Comparison of ENCODE assay signal across 9 cellular contexts in genomic region chr10:119235381-119235780, GRCh38. TPM values are rescaled to one million over a fixed set of nuclear protein-coding genes. Genes with fewer than 3 reads are reported as not detected.
DNase-seq lines count a peak whose midpoint lies in the region; ATAC-seq and TF ChIP-seq lines count a peak whose summit lies in the region.
"Had no signal": no experiment of that assay in that cellular context is flagged by ENCODE, and none has a peak within 500 bp of the region (broad histone marks: within the 10 kb centered on the region; RNA-seq: fewer than 3 reads in every experiment).

No MANE protein-coding gene starts in this region.

- H3K9ac ChIP-seq in HCT116 (ENCODE audit: low read length): no peak overlapping the region

- no peaks in the 10 kb centered on the region for H3K79me2 ChIP-seq in HCT116 (ENCODE audit: insufficient read depth, low read length)

- BruUV-seq in HCT116 (replicated peaks; lab: Mats Ljungman, UMichigan): no TSS peak

- H3K27ac ChIP-seq in CD4-positive, CD25-positive, alpha-beta regulatory T cell (ENCODE audit: insufficient read depth, low read length, poor library complexity, severe bottlenecking): no peak overlapping the region
- no peak overlapping the region for H3K27ac ChIP-seq in HCT116 (ENCODE audit: low read depth, low read length)

- no peak overlapping the region for H3K4me3 ChIP-seq in CD4-positive, CD25-positive, alpha-beta regulatory T cell (ENCODE audit: low read depth, low read length)
- no peak overlapping the region for H3K4me3 ChIP-seq in HCT116 (replicated peaks in 1 of 2; ENCODE audit: low read depth in 1 of 2, low read length in 2 of 2)

- DNase-seq in CD4-positive, CD25-positive, alpha-beta regulatory T cell: no peak
- no peak for DNase-seq in HCT116 (ENCODE audit: low read depth, low spot score)
- no peak for DNase-seq in central memory CD8-positive, alpha-beta T cell (ENCODE audit: low spot score in 2 of 2)
- peak; percentile 57 for DNase-seq in myocyte (ENCODE audit: low read depth)
- DNase-seq in cerebellum (ENCODE audit: low spot score): no peak
- no peak for DNase-seq in DMS53 (lab: John Stamatoyannopoulos, UW)
- no peak for DNase-seq in WTC11 (ENCODE audit: low spot score)
- no peak for DNase-seq in NCI-H524 treated with DMSO at 0.1 percent for 48 hours (lab: John Stamatoyannopoulos, UW)
- DNase-seq: NCI-H1105 had no signal

- no peak for TF ChIP-seq POLR2A in HCT116 (IDR thresholded peaks at IDR 0.05; ENCODE audit: borderline replicate concordance, extremely low read depth, insufficient read depth, insufficient read length)

- RAD21 ChIA-PET in HCT116 (lab: Charles Lee; ENCODE audit: low non-redundant PET in 1 of 2, low total read pairs in 2 of 2, uncharacterized antibody in 2 of 2, unreplicated experiment in 2 of 2): no interaction called here

- no peaks in the 10 kb centered on the region for H4K20me1 ChIP-seq in HCT116 (ENCODE audit: insufficient read depth)

- peaks cover 20 to 61% (median 46%) of the 10 kb centered on the region in 4 donors for H3K4me1 Mint-ChIP-seq in CD4-positive, CD25-positive, alpha-beta regulatory T cell
- H3K4me1 Mint-ChIP-seq in central memory CD8-positive, alpha-beta T cell: peaks cover 34% of the 10 kb centered on the region
- H3K4me1 Mint-ChIP-seq in WTC11: peaks cover 26% of the 10 kb centered on the region

- H2AFZ ChIP-seq in HCT116 (ENCODE audit: low read depth, low read length, poor library complexity, severe bottlenecking): no peak overlapping the region

- H3K4me3 Mint-ChIP-seq in CD4-positive, CD25-positive, alpha-beta regulatory T cell: no peak overlapping the region
- no peak overlapping the region for H3K4me3 Mint-ChIP-seq in central memory CD8-positive, alpha-beta T cell
- no peak overlapping the region for H3K4me3 Mint-ChIP-seq in WTC11

- CTCF ChIA-PET in HCT116 (lab: Charles Lee) (interaction anchor here (0.7 kb wide), 1 partner anchor 36 kb away, joined by 3 read pairs; no protein-coding TSS in a partner anchor), WTC11 (lab: Charles Lee) (interaction anchor here (1.3 kb wide), 1 partner anchor 37 kb away, joined by 3 read pairs; no protein-coding TSS in a partner anchor)

- no peaks in the 10 kb centered on the region for H3K9me3 ChIP-seq in CD4-positive, CD25-positive, alpha-beta regulatory T cell (ENCODE audit: control insufficient read depth in 2 of 2, low read length in 2 of 2)
- no peaks in the 10 kb centered on the region for H3K9me3 ChIP-seq in HCT116 (ENCODE audit: control insufficient read depth in 1 of 2, insufficient read depth in 1 of 2, low read depth in 1 of 2, low read length in 2 of 2)

- H3K4me1 ChIP-seq in CD4-positive, CD25-positive, alpha-beta regulatory T cell (ENCODE audit: control insufficient read depth, insufficient read depth, low read length, poor library complexity, severe bottlenecking): peaks cover 17% of the 10 kb centered on the region
- peaks cover 11 to 47% of the 10 kb centered on the region in 2 experiments; a peak in 3 of 4 replicates for H3K4me1 ChIP-seq in HCT116 (ENCODE audit: control insufficient read depth in 1 of 2, insufficient read depth in 2 of 2, low read length in 2 of 2)

- TF ChIP-seq CTCF in HCT116 (IDR thresholded peaks at IDR 0.05 in 2 of 3, conservative IDR thresholded peaks at IDR 0.05 in 1 of 3; ENCODE audit: borderline replicate concordance in 1 of 3, insufficient read depth in 1 of 3, low read depth in 2 of 3, low read length in 2 of 3): no peak
- no peak for TF ChIP-seq CTCF in WTC11 (IDR thresholded peaks at IDR 0.05)

- H3K27me3 ChIP-seq in CD4-positive, CD25-positive, alpha-beta regulatory T cell (ENCODE audit: control insufficient read depth, insufficient read depth, low read length): no peaks in the 10 kb centered on the region
- no peaks in the 10 kb centered on the region for H3K27me3 ChIP-seq in HCT116 (ENCODE audit: insufficient read depth, low read length)

- H3K36me3 Mint-ChIP-seq in CD4-positive, CD25-positive, alpha-beta regulatory T cell: peaks cover 10% of the 10 kb centered on the region
- peaks cover 2% of the 10 kb centered on the region for H3K36me3 Mint-ChIP-seq in central memory CD8-positive, alpha-beta T cell (ENCODE audit: insufficient read depth)
- peaks cover 7% of the 10 kb centered on the region for H3K36me3 Mint-ChIP-seq in WTC11

- ATAC-seq in CD4-positive, CD25-positive, alpha-beta regulatory T cell (ENCODE audit: low read depth in 2 of 2): no peak
- ATAC-seq in HCT116 (no peak), WTC11 (no peak)
- no peak for ATAC-seq in central memory CD8-positive, alpha-beta T cell (replicated peaks; ENCODE audit: extremely low read depth, poor library complexity, severe bottlenecking)

- TF ChIP-seq RAD21 in HCT116 (IDR thresholded peaks at IDR 0.05; ENCODE audit: low read depth): no peak

- intact Hi-C loops in HCT116 (cut with micrococcal nuclease): no loop called here

- no peaks in the 10 kb centered on the region for H3K9me2 ChIP-seq in HCT116 (ENCODE audit: insufficient read depth)

- POLR2A ChIA-PET in HCT116 (lab: Charles Lee): no interaction called here
- POLR2A ChIA-PET in WTC11 (lab: Charles Lee): no interaction called here

- H3K4me2 ChIP-seq in HCT116 (ENCODE audit: low read length): peak overlapping the region; percentile 15

- peak overlapping the region in 2 of 3 donors; percentile 34 to 78 for H3K27ac Mint-ChIP-seq in CD4-positive, CD25-positive, alpha-beta regulatory T cell
- H3K27ac Mint-ChIP-seq in central memory CD8-positive, alpha-beta T cell (ENCODE audit: low read depth): peak overlapping the region; percentile 38
- H3K27ac Mint-ChIP-seq in WTC11: no peak overlapping the region

- peaks cover 0 to 11% (median 0%) of the 10 kb centered on the region in 7 donors for H3K9me3 Mint-ChIP-seq in CD4-positive, CD25-positive, alpha-beta regulatory T cell
- no peaks in the 10 kb centered on the region for H3K9me3 Mint-ChIP-seq in central memory CD8-positive, alpha-beta T cell
- H3K9me3 Mint-ChIP-seq in WTC11: peaks cover 19% of the 10 kb centered on the region

- H3K27me3 Mint-ChIP-seq in CD4-positive, CD25-positive, alpha-beta regulatory T cell: no peaks in the 10 kb centered on the region
- no peaks in the 10 kb centered on the region for H3K27me3 Mint-ChIP-seq in central memory CD8-positive, alpha-beta T cell
- H3K27me3 Mint-ChIP-seq in WTC11 (ENCODE audit: low read depth): no peaks in the 10 kb centered on the region

- no peaks in the 10 kb centered on the region for H3K36me3 ChIP-seq in CD4-positive, CD25-positive, alpha-beta regulatory T cell (ENCODE audit: control insufficient read depth, insufficient read depth, low read length)
- no peaks in the 10 kb centered on the region for H3K36me3 ChIP-seq in HCT116 (ENCODE audit: control insufficient read depth in 1 of 2, insufficient read depth in 2 of 2, low read length in 2 of 2)

TF ChIP-seq in HCT116, 20 proteins besides CTCF, POLR2A, EP300 and RAD21 (continues in another document):
- TF ChIP-seq JUND (IDR thresholded peaks at IDR 0.05) (no peak), ZFX (IDR thresholded peaks at IDR 0.05) (no peak), ATF3 (IDR thresholded peaks at IDR 0.05) (no peak), ZNF274 (IDR thresholded peaks at IDR 0.05; ENCODE audit: low read depth, low read length) (no peak), POLR2AphosphoS5 (IDR thresholded peaks at IDR 0.05; ENCODE audit: low read depth, low read length) (no peak), SP1 (IDR thresholded peaks at IDR 0.05; ENCODE audit: low read depth) (no peak), FOSL1 (IDR thresholded peaks at IDR 0.05; ENCODE audit: low read depth) (no peak), MAX (IDR thresholded peaks at IDR 0.05) (no peak), CBX3 (IDR thresholded peaks at IDR 0.05; ENCODE audit: low read depth) (no peak), EZH2 (IDR thresholded peaks at IDR 0.05) (no peak), SRF (IDR thresholded peaks at IDR 0.05; ENCODE audit: low read depth) (no peak)

TF ChIP-seq in WTC11, 78 proteins besides CTCF, POLR2A, EP300 and RAD21 (continues in another document):
- TF ChIP-seq OVOL2 (CRISPR knock-in tag; IDR thresholded peaks at IDR 0.05; ENCODE audit: borderline replicate concordance) (no peak), FOXJ3 (CRISPR knock-in tag; IDR thresholded peaks at IDR 0.05; ENCODE audit: borderline replicate concordance) (no peak), MAX (CRISPR knock-in tag; IDR thresholded peaks at IDR 0.05) (no peak), GTF2I (CRISPR knock-in tag; conservative IDR thresholded peaks at IDR 0.05) (no peak), ZNF512 (CRISPR knock-in tag; IDR thresholded peaks at IDR 0.05; ENCODE audit: borderline replicate concordance) (no peak)

RNA-seq across cellular contexts. Expression of gene GRK5, which starts 28.0 kb away (rescaled TPM):
- total RNA-seq in CD4-positive, CD25-positive, alpha-beta regulatory T cell: 46.4 TPM
- polyA plus RNA-seq in CD4-positive, CD25-positive, alpha-beta regulatory T cell: 10 to 100 TPM in 3 of 4 donors, 1 to 10 TPM in 1; 5.1 to 14.7 (median 12.6) TPM
- 7.3 TPM for total RNA-seq in HCT116 (2021; ENCODE audit: unreplicated experiment)
- polyA plus RNA-seq in HCT116 (2012): 9.7 and 10.0 TPM in 2 replicates
- 1.1 and 1.8 TPM in 2 replicates for total RNA-seq in myocyte
- polyA plus RNA-seq in myocyte (2012): 0.95 TPM
- 14.4 TPM for total RNA-seq in cerebellum
- total RNA-seq in WTC11 (2021): 1.9 to 2.3 TPM (median 2.2 TPM) in 3 replicates

RNA-seq across cellular contexts. Expression of gene PRDX3, which starts 56.8 kb away (rescaled TPM):
- total RNA-seq in CD4-positive, CD25-positive, alpha-beta regulatory T cell: 22.5 TPM
- 100 to 1,000 TPM in 3 of 4 donors, 10 to 100 TPM in 1; 97.1 to 140 (median 133) TPM for polyA plus RNA-seq in CD4-positive, CD25-positive, alpha-beta regulatory T cell
- total RNA-seq in HCT116 (2021; ENCODE audit: unreplicated experiment): 281 TPM
- 167 and 222 TPM in 2 replicates for polyA plus RNA-seq in HCT116 (2012)
- 204 and 246 TPM in 2 replicates for total RNA-seq in myocyte
- 121 TPM for polyA plus RNA-seq in myocyte (2012)
- total RNA-seq in cerebellum: 81.2 TPM
- 167 to 175 TPM (median 173 TPM) in 3 replicates for total RNA-seq in WTC11 (2021)
